In the genomic region with DNA sequence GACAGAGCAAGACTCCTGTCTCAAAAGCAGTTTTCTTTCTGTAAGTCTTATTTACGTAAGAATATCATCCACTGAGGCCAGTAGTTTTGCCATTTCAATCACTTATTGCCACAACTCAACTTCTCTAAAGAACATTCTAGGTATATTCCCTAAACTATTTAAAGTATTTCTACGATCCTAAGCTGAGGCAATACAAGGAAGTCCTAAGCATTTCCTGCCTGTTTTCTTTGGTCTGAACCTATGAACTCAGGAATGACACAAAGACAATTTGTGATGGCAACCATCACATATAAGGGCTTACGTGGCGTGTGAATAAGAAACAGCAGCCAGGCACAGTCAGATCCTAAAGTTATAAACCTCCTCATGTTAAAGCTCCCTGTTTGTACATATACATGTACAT, we compare ENCODE assay signal across 1 cellular context.
TF ChIP-seq lines count a peak whose summit lies in the region.

No MANE protein-coding gene starts in this region.

TF ChIP-seq in GM23338, 12 proteins besides CTCF, POLR2A, EP300 and RAD21:
- TF ChIP-seq POLR2AphosphoS5 (IDR thresholded peaks at IDR 0.05; ENCODE audit: low read depth) (no peak), NANOG (IDR thresholded peaks at IDR 0.05; ENCODE audit: borderline replicate concordance) (no peak), ZNF114 (CRISPR knock-in tag; IDR thresholded peaks at IDR 0.05) (no peak)
